25 cellular contexts compared by ENCODE assay signal in the genomic region with DNA sequence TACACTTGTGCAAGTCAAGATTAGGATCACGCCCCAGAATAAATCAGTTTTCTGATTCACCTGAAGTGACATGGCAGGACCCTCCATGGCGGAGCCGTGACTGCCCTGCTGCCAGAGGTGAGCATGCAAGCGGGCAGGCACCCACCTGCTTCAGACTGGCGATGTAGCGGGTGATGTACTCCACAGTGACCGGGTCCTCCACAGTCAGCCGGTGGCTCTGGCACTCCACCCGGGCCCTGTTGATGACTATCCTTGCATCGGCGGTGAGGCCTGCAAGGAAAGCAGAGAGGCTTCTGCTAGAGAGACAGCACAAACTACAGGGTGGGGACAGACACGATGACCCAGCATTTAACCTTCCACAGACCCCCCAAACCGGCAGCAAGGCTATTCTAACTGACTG. TPM values are rescaled to one million over a fixed set of nuclear protein-coding genes. Genes with fewer than 3 reads are reported as not detected.
DNase-seq lines count a peak whose midpoint lies in the region; ATAC-seq and TF ChIP-seq lines count a peak whose summit lies in the region.
"Had no signal": no experiment of that assay in that cellular context is flagged by ENCODE, and none has a peak within 500 bp of the region (broad histone marks: within the 10 kb centered on the region; RNA-seq: fewer than 3 reads in every experiment).

No MANE protein-coding gene starts in this region.

- H3K4me3 Mint-ChIP-seq in T-cell (no peak overlapping the region), neural progenitor cell (no peak overlapping the region)
- no peak overlapping the region for H3K4me3 Mint-ChIP-seq in central memory CD8-positive, alpha-beta T cell

- no peaks in the 10 kb centered on the region for H3K27me3 ChIP-seq in skeletal muscle tissue (ENCODE audit: control insufficient read depth in 3 of 3, insufficient read depth in 3 of 3, low read length in 3 of 3)
- no peaks in the 10 kb centered on the region for H3K27me3 ChIP-seq in foreskin keratinocyte
- H3K27me3 ChIP-seq in neural progenitor cell: no peaks in the 10 kb centered on the region
- H3K27me3 ChIP-seq: ascending aorta, esophagus muscularis mucosa, gastroesophageal sphincter, suprapubic skin had no signal

- H3K4me1 Mint-ChIP-seq in T-cell (peaks cover 40 to 45% (median 45%) of the 10 kb centered on the region in 3 donors), neural progenitor cell (peaks cover 23% of the 10 kb centered on the region)
- H3K4me1 Mint-ChIP-seq in central memory CD8-positive, alpha-beta T cell: peaks cover 45% of the 10 kb centered on the region

- H3K9me3 ChIP-seq in skeletal muscle tissue (ENCODE audit: control insufficient read depth in 3 of 3, low read length in 3 of 3): no peaks in the 10 kb centered on the region
- H3K9me3 ChIP-seq in neural progenitor cell (ENCODE audit: low read depth): no peaks in the 10 kb centered on the region
- H3K9me3 ChIP-seq: ascending aorta, esophagus muscularis mucosa, gastroesophageal sphincter, suprapubic skin had no signal

- H3K27ac Mint-ChIP-seq in T-cell: peak overlapping the region; percentile 36 to 64
- H3K27ac Mint-ChIP-seq in central memory CD8-positive, alpha-beta T cell (ENCODE audit: low read depth): peak overlapping the region; percentile 91
- H3K27ac Mint-ChIP-seq in neural progenitor cell: no peak overlapping the region

- peak overlapping the region; percentile 9 for H3K27ac ChIP-seq in skeletal muscle tissue (ENCODE audit: low read depth, low read length)
- no peak overlapping the region for H3K27ac ChIP-seq in foreskin keratinocyte
- H3K27ac ChIP-seq in neural progenitor cell: no peak overlapping the region
- H3K27ac ChIP-seq: ascending aorta, suprapubic skin had no signal

- H3K4me3 ChIP-seq in skeletal muscle tissue (ENCODE audit: low read length in 3 of 3) (no peak overlapping the region), neural progenitor cell (no peak overlapping the region)
- H3K4me3 ChIP-seq: ascending aorta, esophagus muscularis mucosa, gastroesophageal sphincter, suprapubic skin had no signal

- DNase-seq in Right ventricle myocardium inferior (ENCODE audit: missing footprints): peak; percentile 64
- DNase-seq in cardiac septum (ENCODE audit: low spot score): no peak
- DNase-seq in T-cell: no peak
- no peak for DNase-seq in central memory CD8-positive, alpha-beta T cell (ENCODE audit: low spot score in 2 of 2)
- no peak for DNase-seq in NOMO-1 (lab: John Stamatoyannopoulos, UW; ENCODE audit: unreplicated experiment in 2 of 2)
- no peak for DNase-seq in foreskin keratinocyte
- DNase-seq in neural progenitor cell (ENCODE audit: low spot score): no peak
- DNase-seq: activated CD4-positive, alpha-beta T cell treated with anti-CD3 and anti-CD28 coated beads for 1 hour; activated CD8-positive, alpha-beta memory T cell treated with anti-CD3 and anti-CD28 coated beads, Interleukin-2, amount 50 U/mL, for 4 hours; activated gamma-delta T cell; C1 segment of cervical spinal cord; effector CD8-positive, alpha-beta T cell; HCEC 1CT; hypothalamus; midbrain; NCI-H1436 treated with DMSO at 0.1 percent for 48 hours; NCI-H2171; NCI-H526 treated with DMSO at 0.1 percent for 48 hours; posterior cingulate gyrus had no signal

- ATAC-seq in Right ventricle myocardium inferior (no peak), T-cell (replicated peaks in 1 of 4) (no peak), foreskin keratinocyte (no peak)
- no peak for ATAC-seq in central memory CD8-positive, alpha-beta T cell (replicated peaks; ENCODE audit: extremely low read depth, poor library complexity, severe bottlenecking)
- ATAC-seq: gastroesophageal sphincter had no signal

- no peak overlapping the region for H3K4me2 ChIP-seq in neural progenitor cell

- H3F3A ChIP-seq in neural progenitor cell (ENCODE audit: low read depth): peaks cover 57% of the 10 kb centered on the region

- no peak overlapping the region for H2AFZ ChIP-seq in neural progenitor cell (replicated peaks)

- TF ChIP-seq CTCF in foreskin keratinocyte (conservative IDR thresholded peaks at IDR 0.05): no peak
- no peak for TF ChIP-seq CTCF in neural progenitor cell (IDR thresholded peaks at IDR 0.05)

- CTCF ChIA-PET in T-cell (lab: Charles Lee): no interaction called here

- peaks cover 81% of the 10 kb centered on the region for H4K20me1 ChIP-seq in neural progenitor cell (ENCODE audit: low read depth)

- intact Hi-C loops in Right ventricle myocardium inferior (cut with DNase I): loop anchor here (5.0 to 10.0 kb wide), 5 partner anchors 43 to 235 kb away; a partner anchor contains a TSS
- intact Hi-C loops in cardiac septum (cut with DNase I): loop anchor here (5.0 kb wide), 3 partner anchors 77 to 127 kb away; no protein-coding TSS in a partner anchor

- H3K36me3 ChIP-seq in skeletal muscle tissue (ENCODE audit: control insufficient read depth in 3 of 3, insufficient read depth in 3 of 3, low read length in 3 of 3): peaks cover 43 to 60% (median 56%) of the 10 kb centered on the region in 3 donors
- H3K36me3 ChIP-seq in neural progenitor cell: peaks cover 8% of the 10 kb centered on the region

- H3K79me2 ChIP-seq in neural progenitor cell (ENCODE audit: low read depth): peaks cover 56% of the 10 kb centered on the region

- H3K9ac ChIP-seq in skeletal muscle tissue (ENCODE audit: low read depth in 1 of 3, low read length in 3 of 3): peak overlapping the region in 2 of 3 donors; percentile 12 to 58
- no peak overlapping the region for H3K9ac ChIP-seq in neural progenitor cell

- peaks cover 30 to 47% (median 39%) of the 10 kb centered on the region in 3 donors for H3K4me1 ChIP-seq in skeletal muscle tissue (ENCODE audit: control insufficient read depth in 3 of 3, insufficient read depth in 3 of 3, low read length in 3 of 3)
- H3K4me1 ChIP-seq in foreskin keratinocyte: peaks cover 1% of the 10 kb centered on the region
- H3K4me1 ChIP-seq in neural progenitor cell: peaks cover 10% of the 10 kb centered on the region

- H3K9me3 Mint-ChIP-seq in T-cell: no peaks in the 10 kb centered on the region
- no peaks in the 10 kb centered on the region for H3K9me3 Mint-ChIP-seq in central memory CD8-positive, alpha-beta T cell
- H3K9me3 Mint-ChIP-seq in neural progenitor cell: no peaks in the 10 kb centered on the region
- H3K9me3 Mint-ChIP-seq: nephron had no signal

- POLR2A ChIA-PET in T-cell (lab: Charles Lee): interaction anchor here in 1 of 2 donors (0.5 kb wide), 1 partner anchor 15 kb away, joined by 4 read pairs; no protein-coding TSS in a partner anchor

- H3K36me3 Mint-ChIP-seq in T-cell (peaks cover 29% of the 10 kb centered on the region), neural progenitor cell (peaks cover 29% of the 10 kb centered on the region)
- peaks cover 71% of the 10 kb centered on the region for H3K36me3 Mint-ChIP-seq in central memory CD8-positive, alpha-beta T cell (ENCODE audit: insufficient read depth)

- H3K27me3 Mint-ChIP-seq in T-cell (no peaks in the 10 kb centered on the region), neural progenitor cell (ENCODE audit: insufficient read depth, low read depth) (peaks cover 10% of the 10 kb centered on the region)
- no peaks in the 10 kb centered on the region for H3K27me3 Mint-ChIP-seq in central memory CD8-positive, alpha-beta T cell

RNA-seq across cellular contexts. Expression of a gene that starts 3.6 kb away (rescaled TPM):
- total RNA-seq in Right ventricle myocardium inferior (230 TPM), cardiac septum (198 TPM), T-cell (100 to 1,000 TPM; 136 to 233 (median 208) TPM), skeletal muscle tissue (121 TPM), foreskin keratinocyte (365 and 371 TPM in 2 replicates), neural progenitor cell (ENCODE audit: low replicate concordance) (237 and 310 TPM in 2 replicates)
- polyA plus RNA-seq in foreskin keratinocyte: 474 and 475 TPM in 2 replicates

RNA-seq across cellular contexts. Expression of a gene that starts 3.9 kb away (rescaled TPM):
- total RNA-seq in Right ventricle myocardium inferior: 7.8 TPM
- 8.0 TPM for total RNA-seq in cardiac septum
- 10 to 100 TPM; 14.6 to 23.6 (median 19.4) TPM for total RNA-seq in T-cell
- 11.5 TPM for total RNA-seq in skeletal muscle tissue
- 7.7 and 8.1 TPM in 2 replicates for total RNA-seq in foreskin keratinocyte
- polyA plus RNA-seq in foreskin keratinocyte: 3.1 and 3.6 TPM in 2 replicates
- total RNA-seq in neural progenitor cell (ENCODE audit: low replicate concordance): 25.5 and 26.1 TPM in 2 replicates

RNA-seq across cellular contexts. Expression of a gene that starts 17.4 kb away (rescaled TPM):
- total RNA-seq in Right ventricle myocardium inferior (55.2 TPM), cardiac septum (51.0 TPM), T-cell (10 to 100 TPM; 40.5 to 55.5 (median 54.4) TPM), skeletal muscle tissue (53.8 TPM), foreskin keratinocyte (24.6 and 24.8 TPM in 2 replicates), neural progenitor cell (ENCODE audit: low replicate concordance) (52.6 and 82.1 TPM in 2 replicates)
- polyA plus RNA-seq in foreskin keratinocyte: 17.5 and 18.1 TPM in 2 replicates

RNA-seq across cellular contexts. Expression of a gene that starts 43.2 kb away (rescaled TPM):
- 21.6 TPM for total RNA-seq in Right ventricle myocardium inferior
- 26.6 TPM for total RNA-seq in cardiac septum
- 10 to 100 TPM; 21.1 to 51.9 (median 44.1) TPM for total RNA-seq in T-cell
- 10.4 TPM for total RNA-seq in skeletal muscle tissue
- total RNA-seq in foreskin keratinocyte: 29.3 and 35.0 TPM in 2 replicates
- 35.1 and 46.1 TPM in 2 replicates for polyA plus RNA-seq in foreskin keratinocyte
- 16.2 and 19.2 TPM in 2 replicates for total RNA-seq in neural progenitor cell (ENCODE audit: low replicate concordance)
